In the genomic region with DNA sequence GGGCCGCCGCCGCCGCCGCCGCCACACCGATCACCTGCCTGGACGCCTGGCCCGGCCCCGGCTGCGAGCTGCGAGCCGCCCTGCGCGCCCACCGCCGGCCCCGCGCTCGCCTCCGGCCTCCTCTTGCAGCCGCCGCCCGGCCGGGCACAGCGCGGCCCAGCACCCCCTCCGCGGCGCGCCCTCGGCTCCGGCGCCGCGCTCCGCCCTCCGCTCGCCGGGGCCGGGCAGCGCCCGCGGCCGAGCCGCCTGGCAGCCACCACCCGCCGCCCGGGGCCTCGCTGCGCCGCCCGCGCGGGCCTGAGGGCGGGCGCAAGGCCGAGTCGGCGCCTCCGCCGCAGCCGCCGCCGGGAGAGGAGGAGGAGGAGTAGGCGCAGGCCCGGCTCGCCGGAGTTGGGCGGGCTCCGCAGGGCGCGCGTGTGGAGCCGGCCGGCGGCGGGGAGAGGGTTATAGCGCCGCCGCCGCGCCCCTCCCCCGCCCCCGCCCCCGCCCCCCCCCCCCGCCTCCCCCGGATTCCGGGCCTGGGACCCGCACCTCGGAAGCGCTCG, we compare ENCODE assay signal across 8 cellular contexts. TPM values are rescaled to one million over a fixed set of nuclear protein-coding genes. Genes with fewer than 3 reads are reported as not detected.
DNase-seq lines count a peak whose midpoint lies in the region; ATAC-seq lines count a peak whose summit lies in the region.

Gene PDGFA (minus strand): TSS at position 418 of the 545 bp plus-strand sequence. CDS start 845 bp downstream, outside the sequence.

- peaks cover 16% of the 10 kb centered on the region for H3K4me1 Mint-ChIP-seq in activated CD4-positive, alpha-beta memory T cell treated with anti-CD3 and anti-CD28 coated beads for 36 hours (ENCODE audit: low read depth)
- H3K4me1 Mint-ChIP-seq in naive B cell: peaks cover 12 to 21% (median 13%) of the 10 kb centered on the region in 3 donors

- H3K4me1 ChIP-seq in aorta (ENCODE audit: control insufficient read depth in 1 of 2, insufficient read depth in 2 of 2, low read length in 2 of 2): peaks cover 0 to 3% of the 10 kb centered on the region in 2 donors

- POLR2A ChIA-PET in activated CD4-positive, alpha-beta memory T cell treated with anti-CD3 and anti-CD28 coated beads for 36 hours (lab: Charles Lee): interaction anchor here (1.0 kb wide), 1 partner anchor 85 kb away, joined by 4 read pairs; no protein-coding TSS in a partner anchor

- H3K36me3 ChIP-seq in aorta (ENCODE audit: control insufficient read depth in 1 of 2, insufficient read depth in 2 of 2, low read length in 1 of 2): no peaks in the 10 kb centered on the region

- no peaks in the 10 kb centered on the region for H3K9me3 ChIP-seq in aorta (ENCODE audit: control insufficient read depth, low read length)

- CTCF ChIA-PET in activated CD4-positive, alpha-beta memory T cell treated with anti-CD3 and anti-CD28 coated beads for 36 hours (lab: Charles Lee): no interaction called here

- no peak within 1 kb of the TSS for H3K27ac Mint-ChIP-seq in activated CD4-positive, alpha-beta memory T cell treated with anti-CD3 and anti-CD28 coated beads for 36 hours
- H3K27ac Mint-ChIP-seq in naive B cell: peak within 1 kb of the TSS in 1 of 6 donors; percentile 29

- H3K36me3 Mint-ChIP-seq in activated CD4-positive, alpha-beta memory T cell treated with anti-CD3 and anti-CD28 coated beads for 36 hours: no peaks in the 10 kb centered on the region
- no peaks in the 10 kb centered on the region for H3K36me3 Mint-ChIP-seq in naive B cell

- H3K27me3 ChIP-seq in aorta (ENCODE audit: control insufficient read depth in 1 of 2, insufficient read depth in 2 of 2, low read length in 1 of 2): no peaks in the 10 kb centered on the region

- intact Hi-C loops in activated CD4-positive, alpha-beta memory T cell treated with anti-CD3 and anti-CD28 coated beads for 36 hours (cut with micrococcal nuclease): loop anchor here (5.0 to 10.0 kb wide), 3 partner anchors 63 to 155 kb away; no protein-coding TSS in a partner anchor
- intact Hi-C loops in aorta (cut with DNase I): no loop called here

- H3K9me3 Mint-ChIP-seq in activated CD4-positive, alpha-beta memory T cell treated with anti-CD3 and anti-CD28 coated beads for 36 hours: no peaks in the 10 kb centered on the region
- H3K9me3 Mint-ChIP-seq in naive B cell: no peaks in the 10 kb centered on the region

- 0 to 1% methylated on average over 21 to 92 of the region's 93 CpGs for WGBS in aorta, 2 donors

- H3K27ac ChIP-seq in aorta (ENCODE audit: low read depth in 1 of 2, low read length in 2 of 2): peak within 1 kb of the TSS; percentile 84 to 93

- H3K4me3 ChIP-seq in aorta (ENCODE audit: low read length in 2 of 2): peak within 1 kb of the TSS; percentile 89 to 95

- H3K4me3 Mint-ChIP-seq in activated CD4-positive, alpha-beta memory T cell treated with anti-CD3 and anti-CD28 coated beads for 36 hours: peak within 1 kb of the TSS; percentile 79
- peak within 1 kb of the TSS; percentile 57 to 92 (median 80) for H3K4me3 Mint-ChIP-seq in naive B cell

- H3K27me3 Mint-ChIP-seq in activated CD4-positive, alpha-beta memory T cell treated with anti-CD3 and anti-CD28 coated beads for 36 hours: peaks cover 42% of the 10 kb centered on the region
- peaks cover 7 to 30% (median 16%) of the 10 kb centered on the region in 3 donors for H3K27me3 Mint-ChIP-seq in naive B cell

- DNase-seq in COR-L47 (lab: John Stamatoyannopoulos, UW) (peak; percentile 54), fibroblast of gingiva (ENCODE audit: low read depth) (peak; percentile 58), naive B cell (no peak), aorta (peak in 1 of 2 donors; percentile 75), COLO829 (ENCODE audit: low spot score) (no peak)
- DNase-seq in activated CD4-positive, alpha-beta memory T cell treated with anti-CD3 and anti-CD28 coated beads for 36 hours: no peak

- ATAC-seq in HG02759 (IDR thresholded peaks at IDR 0.05; ENCODE audit: unreplicated experiment): peak; percentile 26
- peak in 1 of 2 donors; percentile 13 for ATAC-seq in naive B cell (ENCODE audit: low read depth in 2 of 2)
- no peak for ATAC-seq in aorta (ENCODE audit: low FRiP score)
- ATAC-seq in GM19455 (IDR thresholded peaks at IDR 0.05; ENCODE audit: unreplicated experiment): no peak

RNA-seq across cellular contexts. Expression of gene PDGFA, which starts in this region (rescaled TPM):
- 1 to 10 TPM; 6.3 to 6.9 TPM for total RNA-seq in activated CD4-positive, alpha-beta memory T cell treated with anti-CD3 and anti-CD28 coated beads for 36 hours
- under 1 TPM in 1 of 6 donors, not detected in 5; 0.12 TPM for polyA plus RNA-seq in naive B cell (ENCODE audit: low read depth in 6 of 6)
- 100 to 1,000 TPM; 114 to 174 TPM for total RNA-seq in aorta
- 10 to 100 TPM; 28.9 to 61.1 TPM for polyA plus RNA-seq in aorta

Comparison
In these comparisons a context has a peak if more than half of its experiments do, and no peak if none do; other contexts are left out.
1. RNA of gene PDGFA (total RNA-seq): 114 to 174 TPM in aorta; 6.3 to 6.9 TPM in activated CD4-positive, alpha-beta memory T cell treated with anti-CD3 and anti-CD28 coated beads for 36 hours; every median in the first group is over 10 times any median in the second.
2. RNA of gene PDGFA (polyA plus RNA-seq): 28.9 to 61.1 TPM in aorta; 0.12 TPM in naive B cell; every median in the first group is over 10 times any median in the second.
3. DNase-seq: peak in COR-L47 (single experiment) and fibroblast of gingiva (single experiment); none in activated CD4-positive, alpha-beta memory T cell treated with anti-CD3 and anti-CD28 coated beads for 36 hours (single experiment), naive B cell (single experiment) and COLO829 (single experiment).